In the genomic region with DNA sequence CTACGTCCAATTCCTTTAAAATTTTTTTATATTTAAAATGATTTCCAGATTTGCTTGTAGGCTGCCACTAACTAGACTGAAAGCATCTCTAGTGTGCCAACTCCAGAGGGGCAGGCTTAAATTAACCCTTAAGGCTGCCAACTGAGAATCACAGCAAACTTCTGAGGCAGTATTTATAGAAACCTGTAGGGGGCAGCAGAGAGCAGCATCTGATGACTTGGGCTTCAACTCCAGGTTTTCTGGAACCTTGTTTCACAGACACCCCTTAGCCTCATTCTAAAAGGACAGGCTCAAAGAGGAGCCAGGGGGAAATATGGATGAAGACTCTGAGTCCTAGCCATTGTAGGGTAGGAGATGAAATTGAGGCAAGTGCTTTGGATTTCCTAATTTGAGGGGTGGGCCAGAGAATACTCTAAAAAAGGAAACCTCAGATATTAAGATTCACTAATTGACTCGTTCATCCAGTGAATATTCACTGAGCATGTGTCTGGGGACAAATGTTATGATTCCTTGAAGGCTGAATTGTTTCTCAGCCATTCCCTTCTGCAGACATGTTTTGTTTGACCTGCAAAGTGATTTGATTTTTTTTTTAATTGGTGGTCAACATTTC, we compare ENCODE assay signal across 8 cellular contexts.
DNase-seq lines count a peak whose midpoint lies in the region; ATAC-seq and TF ChIP-seq lines count a peak whose summit lies in the region.

No MANE protein-coding gene starts in this region.

- DNase-seq in ACHN (peak; percentile 66), DMS53 treated with DMSO at 0.1 percent for 48 hours (lab: John Stamatoyannopoulos, UW; ENCODE audit: unreplicated experiment) (peak; percentile 42), NB4 (ENCODE audit: low read depth) (peak; percentile 62), foreskin keratinocyte (peak in 1 of 2 donors; percentile 6), pons (ENCODE audit: low spot score) (peak; percentile 33)

- no peak overlapping the region for H3K27ac ChIP-seq in VCaP
- H3K27ac ChIP-seq in foreskin keratinocyte, result no peak overlapping the region

- peak; percentile 90 for TF ChIP-seq CTCF in NB4 (IDR thresholded peaks at IDR 0.05; ENCODE audit: low read depth, low read length)
- peak; percentile 97 for TF ChIP-seq CTCF in VCaP (conservative IDR thresholded peaks at IDR 0.05)
- peak; percentile 64 for TF ChIP-seq CTCF in foreskin keratinocyte (conservative IDR thresholded peaks at IDR 0.05)

- ATAC-seq in foreskin keratinocyte, result no peak
- ATAC-seq in GM21367 (IDR thresholded peaks at IDR 0.05; ENCODE audit: unreplicated experiment), result no peak
- ATAC-seq in HG02759 (IDR thresholded peaks at IDR 0.05; ENCODE audit: unreplicated experiment), result no peak

- H3K4me3 ChIP-seq in NB4 (ENCODE audit: low read depth, low read length), result no peak overlapping the region

- no peaks in the 10 kb centered on the region for H3K27me3 ChIP-seq in foreskin keratinocyte

- in situ Hi-C loops in ACHN (cut with HindIII; ENCODE audit: low pct_ligation_motif_present, low pct_unique_long_range_greater_than_20kb, low sequenced_read_pairs), result no loop called here

- no peak for TF ChIP-seq POLR2A in NB4 (IDR thresholded peaks at IDR 0.05; ENCODE audit: extremely low read depth, insufficient read length)

- no peaks in the 10 kb centered on the region for H3K4me1 ChIP-seq in foreskin keratinocyte
